ENCODE assay signal across 9 cellular contexts in genomic region chr2:42124051-42124813, GRCh38. TPM values are rescaled to one million over a fixed set of nuclear protein-coding genes. Genes with fewer than 3 reads are reported as not detected.
DNase-seq lines count a peak whose midpoint lies in the region; ATAC-seq and TF ChIP-seq lines count a peak whose summit lies in the region.
"Had no signal": no experiment of that assay in that cellular context is flagged by ENCODE, and none has a peak within 500 bp of the region (broad histone marks: within the 10 kb centered on the region; RNA-seq: fewer than 3 reads in every experiment).

No MANE protein-coding gene starts in this region.

- CTCF ChIA-PET in activated B cell treated with CpG ODN at 0.5 μM for 24 hours (lab: Charles Lee): interaction anchor here (1.0 to 3.0 kb wide), 3 partner anchors 19 to 72 kb away, joined by 4 to 8 read pairs (median 4); no protein-coding TSS in a partner anchor

- peaks cover 64% of the 10 kb centered on the region for H3K4me1 Mint-ChIP-seq in activated T-cell treated with anti-CD3 and anti-CD28 coated beads, Interleukin-2, amount 50 U/mL, for 4 hours (ENCODE audit: low read depth)
- peaks cover 73% of the 10 kb centered on the region for H3K4me1 Mint-ChIP-seq in activated B cell treated with CpG ODN at 0.5 μM for 24 hours
- peaks cover 43% of the 10 kb centered on the region for H3K4me1 Mint-ChIP-seq in type B pancreatic cell (ENCODE audit: unreplicated experiment)

- 79% methylated on average over 7 of the region's 7 CpGs for WGBS in esophagus muscularis mucosa

- no peak overlapping the region for H3K4me3 ChIP-seq in esophagus muscularis mucosa

- no peaks in the 10 kb centered on the region for H3K36me3 Mint-ChIP-seq in activated T-cell treated with anti-CD3 and anti-CD28 coated beads, Interleukin-2, amount 50 U/mL, for 4 hours (ENCODE audit: insufficient read depth)
- no peaks in the 10 kb centered on the region for H3K36me3 Mint-ChIP-seq in activated B cell treated with CpG ODN at 0.5 μM for 24 hours (ENCODE audit: low read depth)
- no peaks in the 10 kb centered on the region for H3K36me3 Mint-ChIP-seq in type B pancreatic cell

- no peak for TF ChIP-seq EP300 in esophagus muscularis mucosa (IDR thresholded peaks at IDR 0.05)

- no peak overlapping the region for H3K27ac ChIP-seq in esophagus muscularis mucosa (replicated peaks in 1 of 4)
- H3K27ac ChIP-seq: C4-2B had no signal

- no peak for DNase-seq in activated T-cell treated with anti-CD3 and anti-CD28 coated beads, Interleukin-2, amount 50 U/mL, for 4 hours
- no peak for DNase-seq in activated T-cell treated with anti-CD3 and anti-CD28 coated beads, Interleukin-2, amount 50 U/mL, for 48 hours
- DNase-seq in activated B cell treated with CpG ODN at 0.5 μM for 24 hours: no peak
- DNase-seq in type B pancreatic cell (ENCODE audit: extremely low spot score, unreplicated experiment): no peak
- DNase-seq in NK-92 treated with Interleukin-12 subunit alpha and Interleukin-12 subunit beta, amount 100 ng/mL, for 24 hours (lab: John Stamatoyannopoulos, UW): no peak
- DNase-seq in NCI-H82 treated with DMSO at 0.1 percent for 48 hours (lab: John Stamatoyannopoulos, UW; ENCODE audit: unreplicated experiment): no peak
- DNase-seq in esophagus muscularis mucosa (ENCODE audit: extremely low spot score): no peak

- TF ChIP-seq CTCF in activated B cell treated with CpG ODN at 0.5 μM for 24 hours (IDR thresholded peaks at IDR 0.05): no peak
- TF ChIP-seq CTCF in type B pancreatic cell (conservative IDR thresholded peaks at IDR 0.05): no peak
- TF ChIP-seq CTCF in esophagus muscularis mucosa (IDR thresholded peaks at IDR 0.05): no peak

- peaks cover 13 to 37% (median 29%) of the 10 kb centered on the region in 4 donors for H3K4me1 ChIP-seq in esophagus muscularis mucosa

- ATAC-seq in activated T-cell treated with anti-CD3 and anti-CD28 coated beads, Interleukin-2, amount 50 U/mL, for 4 hours: peak; percentile 27 to 39
- ATAC-seq in HG03097 (IDR thresholded peaks at IDR 0.05; ENCODE audit: low FRiP score, unreplicated experiment) (peak; percentile 53), activated B cell treated with CpG ODN at 0.5 μM for 24 hours (ENCODE audit: low read depth) (peak; percentile 63)

- intact Hi-C loops in activated B cell treated with CpG ODN at 0.5 μM for 24 hours (cut with micrococcal nuclease) (loop anchor here (1.0 kb wide), 1 partner anchor 9 kb away; no protein-coding TSS in a partner anchor), esophagus muscularis mucosa (cut with DNase I) (no loop called here)

- no peak for TF ChIP-seq POLR2A in esophagus muscularis mucosa (IDR thresholded peaks at IDR 0.05; ENCODE audit: low read depth)

- POLR2A ChIA-PET in activated B cell treated with CpG ODN at 0.5 μM for 24 hours (lab: Charles Lee): interaction anchor here (0.7 to 7.2 kb wide), 8 partner anchors 9 to 47 kb away, joined by 3 to 53 read pairs (median 5); partner anchors contain the start of gene EML4

- no peaks in the 10 kb centered on the region for H3K27me3 Mint-ChIP-seq in activated T-cell treated with anti-CD3 and anti-CD28 coated beads, Interleukin-2, amount 50 U/mL, for 4 hours (ENCODE audit: low read depth)
- H3K27me3 Mint-ChIP-seq in activated B cell treated with CpG ODN at 0.5 μM for 24 hours (no peaks in the 10 kb centered on the region), type B pancreatic cell (no peaks in the 10 kb centered on the region)

- H3K4me3 Mint-ChIP-seq in activated T-cell treated with anti-CD3 and anti-CD28 coated beads, Interleukin-2, amount 50 U/mL, for 4 hours: peak overlapping the region; percentile 7
- H3K4me3 Mint-ChIP-seq in activated B cell treated with CpG ODN at 0.5 μM for 24 hours: peak overlapping the region; percentile 16
- peak overlapping the region; percentile 4 for H3K4me3 Mint-ChIP-seq in type B pancreatic cell

- no peaks in the 10 kb centered on the region for H3K36me3 ChIP-seq in esophagus muscularis mucosa

- H3K27ac Mint-ChIP-seq in activated B cell treated with CpG ODN at 0.5 μM for 24 hours (peak overlapping the region; percentile 30), type B pancreatic cell (peak overlapping the region; percentile 10)

- H3K9me3 Mint-ChIP-seq in activated T-cell treated with anti-CD3 and anti-CD28 coated beads, Interleukin-2, amount 50 U/mL, for 4 hours: no peaks in the 10 kb centered on the region
- H3K9me3 Mint-ChIP-seq in activated B cell treated with CpG ODN at 0.5 μM for 24 hours (no peaks in the 10 kb centered on the region), type B pancreatic cell (no peaks in the 10 kb centered on the region)

- no peaks in the 10 kb centered on the region for H3K9me3 ChIP-seq in esophagus muscularis mucosa

- H3K27me3 ChIP-seq in esophagus muscularis mucosa: no peaks in the 10 kb centered on the region

RNA-seq across cellular contexts. Expression of gene EML4, which starts 44.9 kb away (rescaled TPM):
- 10 to 100 TPM; 57.1 to 60.0 (median 58.2) TPM for total RNA-seq in activated T-cell treated with anti-CD3 and anti-CD28 coated beads, Interleukin-2, amount 50 U/mL, for 4 hours
- 83.2 and 95.8 TPM in 2 replicates for total RNA-seq in activated B cell treated with CpG ODN at 0.5 μM for 24 hours
- 93.6 and 117 TPM in 2 replicates for total RNA-seq in type B pancreatic cell (ENCODE audit: low replicate concordance)
- 10 to 100 TPM; 14.5 to 23.2 (median 17.8) TPM for total RNA-seq in esophagus muscularis mucosa
